ENCODE assay signal across 8 cellular contexts in genomic region chr5:148179234-148179824, GRCh38. TPM values are rescaled to one million over a fixed set of nuclear protein-coding genes. Genes with fewer than 3 reads are reported as not detected.
DNase-seq lines count a peak whose midpoint lies in the region; ATAC-seq and TF ChIP-seq lines count a peak whose summit lies in the region.

No MANE protein-coding gene starts in this region.

- in situ Hi-C loops in ACHN (cut with HindIII; ENCODE audit: low pct_ligation_motif_present, low pct_unique_long_range_greater_than_20kb, low sequenced_read_pairs) (no loop called here), GM13976 (cut with MboI; ENCODE audit: low sequenced_read_pairs, unreplicated experiment) (loop anchor here (25.0 kb wide), 3 partner anchors 283 to 858 kb away; no protein-coding TSS in a partner anchor)

- no peaks in the 10 kb centered on the region for H3K4me1 ChIP-seq in breast epithelium
- H3K4me1 ChIP-seq in tibial artery = no peaks in the 10 kb centered on the region

- intact Hi-C loops in breast epithelium (cut with DNase I; ENCODE audit: low total_unique reads) = no loop called here
- intact Hi-C loops in tibial artery (cut with DNase I; ENCODE audit: low total_unique reads) = no loop called here

- H3K27ac ChIP-seq in breast epithelium = no peak overlapping the region
- no peak overlapping the region for H3K27ac ChIP-seq in tibial artery

- TF ChIP-seq CTCF in GM13976 (IDR thresholded peaks at IDR 0.05; ENCODE audit: borderline replicate concordance, control extremely low read depth, extremely low read depth, insufficient read depth, missing control alignments) (peak; percentile 59), breast epithelium (IDR thresholded peaks at IDR 0.05) (peak; percentile 45 to 61 (median 50)), tibial artery (IDR thresholded peaks at IDR 0.05) (peak; percentile 51 to 55)

- H3K36me3 ChIP-seq in breast epithelium = no peaks in the 10 kb centered on the region
- no peaks in the 10 kb centered on the region for H3K36me3 ChIP-seq in tibial artery

- no peak for TF ChIP-seq POLR2A in breast epithelium (IDR thresholded peaks at IDR 0.05)

- H3K27me3 ChIP-seq in breast epithelium = no peaks in the 10 kb centered on the region
- no peaks in the 10 kb centered on the region for H3K27me3 ChIP-seq in tibial artery

- ATAC-seq in HG03159 (IDR thresholded peaks at IDR 0.05; ENCODE audit: unreplicated experiment) (peak; percentile 83), GM19324 (IDR thresholded peaks at IDR 0.05; ENCODE audit: low FRiP score, unreplicated experiment) (no peak)

- no peaks in the 10 kb centered on the region for H3K9me3 ChIP-seq in breast epithelium
- H3K9me3 ChIP-seq in tibial artery = no peaks in the 10 kb centered on the region

- no peak overlapping the region for H3K4me3 ChIP-seq in breast epithelium
- no peak overlapping the region for H3K4me3 ChIP-seq in tibial artery

- DNase-seq in ACHN (peak; percentile 52), GM13976 (ENCODE audit: low spot score) (no peak), NCI-H69 (lab: John Stamatoyannopoulos, UW) (peak; percentile 80), breast epithelium (ENCODE audit: low spot score in 2 of 2) (no peak), kidney glomerular epithelial cell (lab: John Stamatoyannopoulos, UW) (peak; percentile 55), tibial artery (no peak)

RNA-seq across cellular contexts. Expression of gene SPINK14, which starts 11.0 kb away (rescaled TPM):
- total RNA-seq in breast epithelium = not detected

RNA-seq across cellular contexts. Expression of gene SPINK6, which starts 23.5 kb away (rescaled TPM):
- not detected for total RNA-seq in breast epithelium

RNA-seq across cellular contexts. Expression of gene MARCOL, which starts 59.0 kb away (rescaled TPM):
- not detected for total RNA-seq in breast epithelium

Comparison
In these comparisons a context has a peak if more than half of its experiments do, and no peak if none do; other contexts are left out.
1. DNase-seq: peak in ACHN (single experiment), NCI-H69 (single experiment) and kidney glomerular epithelial cell (single experiment); none in GM13976 (single experiment), breast epithelium (0 of 2) and tibial artery (0 of 2).
2. Peak in every context shown above with its lines, with median percentiles within 50 percentile points of each other: CTCF ChIP-seq.